11 cellular contexts compared by ENCODE assay signal in the genomic region with DNA sequence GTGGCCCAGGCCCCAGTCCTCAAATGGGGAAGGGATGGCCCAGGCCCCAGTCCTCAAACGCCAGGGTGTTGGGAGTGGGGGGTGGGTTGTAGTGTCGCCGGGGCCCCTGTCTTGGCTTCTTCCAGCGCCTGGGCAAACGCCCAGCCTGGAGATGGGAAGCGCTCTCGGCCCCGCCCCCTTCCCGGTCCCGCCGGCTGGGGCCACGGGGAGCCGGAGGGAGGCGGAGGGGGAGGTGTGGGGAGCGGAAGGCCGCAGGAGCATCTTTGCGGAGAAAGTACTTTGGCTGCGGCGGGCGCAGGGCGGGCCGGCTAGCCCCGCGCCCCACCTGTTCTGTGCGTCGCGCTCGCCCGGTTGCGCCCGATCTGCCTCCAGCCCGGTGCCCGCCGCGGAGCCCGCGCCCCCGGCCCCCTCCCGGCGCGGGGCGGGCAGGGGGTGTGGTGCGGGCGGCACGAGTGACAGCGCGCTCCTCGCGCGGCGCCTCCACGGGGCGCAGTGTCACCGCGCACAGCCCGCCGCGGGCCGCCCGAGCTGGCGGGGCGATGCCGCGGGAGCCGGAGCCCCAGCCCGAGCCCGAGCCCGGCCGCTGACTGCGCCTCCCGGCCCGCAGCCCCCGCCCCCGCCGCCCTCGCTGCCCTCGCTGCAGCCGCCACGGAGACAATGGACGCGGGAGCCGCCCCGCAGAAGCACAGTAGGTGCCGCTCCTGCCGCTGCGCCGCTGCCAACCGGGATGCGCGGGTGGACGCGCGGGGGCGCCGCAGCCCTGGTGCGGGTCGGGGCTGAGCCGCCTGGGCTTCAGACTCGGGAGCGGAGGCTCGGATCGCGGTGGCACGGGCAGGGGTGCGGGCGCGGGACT. TPM values are rescaled to one million over a fixed set of nuclear protein-coding genes. Genes with fewer than 3 reads are reported as not detected.
A peak's percentile ranks its signal among the peaks of the same experiment; 100 is the strongest.
DNase-seq lines count a peak whose midpoint lies in the region; ATAC-seq and TF ChIP-seq lines count a peak whose summit lies in the region.
"Had no signal": no experiment of that assay in that cellular context is flagged by ENCODE, and none has a peak within 500 bp of the region (broad histone marks: within the 10 kb centered on the region; RNA-seq: fewer than 3 reads in every experiment).

No MANE protein-coding gene starts in this region.

- no peaks in the 10 kb centered on the region for H3K36me3 ChIP-seq in BLaER1 treated with 17β-estradiol and CSF1 and Interleukin-3, amounts not matched to agents 10 nM and 100 nM
- H3K36me3 ChIP-seq in HUES48 (ENCODE audit: control insufficient read depth, insufficient read depth, low read length) = no peaks in the 10 kb centered on the region
- no peaks in the 10 kb centered on the region for H3K36me3 ChIP-seq in naive thymus-derived CD4-positive, alpha-beta T cell (ENCODE audit: control insufficient read depth in 2 of 3, insufficient read depth in 3 of 3, low read length in 3 of 3)
- H3K36me3 ChIP-seq: upper lobe of left lung had no signal

- H3K4me3 ChIP-seq in BLaER1 treated with 17β-estradiol and CSF1 and Interleukin-3, amounts not matched to agents 10 nM and 100 nM = peak overlapping the region; percentile 30 to 59 (median 52)
- H3K4me3 ChIP-seq in HUES48 (ENCODE audit: low read depth, low read length) = peak overlapping the region; percentile 37; the same call in 1 of the 2 replicates
- H3K4me3 ChIP-seq in naive thymus-derived CD4-positive, alpha-beta T cell (ENCODE audit: low read length) = no peak overlapping the region
- H3K4me3 ChIP-seq: upper lobe of left lung had no signal

- DNase-seq in naive thymus-derived CD4-positive, alpha-beta T cell = peak in 4 of 9 donors; percentile 13 to 30 (median 23)
- DNase-seq in LoVo (ENCODE audit: low spot score) = no peak

- peak overlapping the region; percentile 79 to 99 (median 92) for H3K4me2 ChIP-seq in BLaER1 treated with 17β-estradiol and CSF1 and Interleukin-3, amounts not matched to agents 10 nM and 100 nM

- peaks cover 37 to 63% (median 49%) of the 10 kb centered on the region in 11 experiments for H3K27me3 ChIP-seq in BLaER1 treated with 17β-estradiol and CSF1 and Interleukin-3, amounts not matched to agents 10 nM and 100 nM
- H3K27me3 ChIP-seq in HUES48 (ENCODE audit: control insufficient read depth, insufficient read depth, low read length) = peaks cover 40% of the 10 kb centered on the region
- peaks cover 7% of the 10 kb centered on the region in 2 donors for H3K27me3 ChIP-seq in naive thymus-derived CD4-positive, alpha-beta T cell (ENCODE audit: control insufficient read depth in 2 of 2, insufficient read depth in 2 of 2, low read length in 2 of 2)

- intact Hi-C loops in naive thymus-derived CD4-positive, alpha-beta T cell (cut with micrococcal nuclease) = no loop called here

- peak; percentile 30 for ATAC-seq in naive thymus-derived CD4-positive, alpha-beta T cell
- ATAC-seq in GM19463 (IDR thresholded peaks at IDR 0.05; ENCODE audit: unreplicated experiment) = no peak
- ATAC-seq in GM21786 (IDR thresholded peaks at IDR 0.05; ENCODE audit: unreplicated experiment) = no peak
- no peak for ATAC-seq in HG02588 (IDR thresholded peaks at IDR 0.05; ENCODE audit: unreplicated experiment)
- ATAC-seq: sciatic nerve had no signal

- peaks cover 52% of the 10 kb centered on the region for H3K4me1 Mint-ChIP-seq in brain
- H3K4me1 Mint-ChIP-seq in naive thymus-derived CD4-positive, alpha-beta T cell = peaks cover 0 to 2% (median 0%) of the 10 kb centered on the region in 7 donors

- peak; percentile 47 to 61 for TF ChIP-seq CTCF in brain (conservative IDR thresholded peaks at IDR 0.05)

- peaks cover 0 to 3% (median 0%) of the 10 kb centered on the region in 5 experiments for H3K9me3 Mint-ChIP-seq in brain
- no peaks in the 10 kb centered on the region for H3K9me3 Mint-ChIP-seq in naive thymus-derived CD4-positive, alpha-beta T cell

- peaks cover 0 to 70% (median 17%) of the 10 kb centered on the region in 11 experiments; a peak in 12 of 22 replicates for H4K20me1 ChIP-seq in BLaER1 treated with 17β-estradiol and CSF1 and Interleukin-3, amounts not matched to agents 10 nM and 100 nM

- POLR2A ChIA-PET in naive thymus-derived CD4-positive, alpha-beta T cell (lab: Charles Lee) = interaction anchor here (0.6 kb wide), 1 partner anchor 27 kb away, joined by 3 read pairs; no protein-coding TSS in a partner anchor

- CTCF ChIA-PET in naive thymus-derived CD4-positive, alpha-beta T cell (lab: Charles Lee) = interaction anchor here (1.4 to 1.6 kb wide), 2 partner anchors 81 to 104 kb away, joined by 4 read pairs; no protein-coding TSS in a partner anchor

- H3K27ac Mint-ChIP-seq in brain = no peak overlapping the region
- no peak overlapping the region for H3K27ac Mint-ChIP-seq in naive thymus-derived CD4-positive, alpha-beta T cell

- H3K9ac ChIP-seq in BLaER1 treated with 17β-estradiol and CSF1 and Interleukin-3, amounts not matched to agents 10 nM and 100 nM = peak overlapping the region in 1 of 11 experiments; percentile 20; a peak in 1 of 22 replicates
- H3K9ac ChIP-seq in HUES48 (ENCODE audit: low read depth, low read length) = no peak overlapping the region

- peaks cover 7 to 13% (median 10%) of the 10 kb centered on the region in 11 experiments for H3K9me3 ChIP-seq in BLaER1 treated with 17β-estradiol and CSF1 and Interleukin-3, amounts not matched to agents 10 nM and 100 nM (replicated peaks in 1 of 11)
- H3K9me3 ChIP-seq in HUES48 (ENCODE audit: control insufficient read depth, insufficient read depth, low read length) = no peaks in the 10 kb centered on the region
- H3K9me3 ChIP-seq in naive thymus-derived CD4-positive, alpha-beta T cell (ENCODE audit: control insufficient read depth in 2 of 3, low read length in 3 of 3) = no peaks in the 10 kb centered on the region
- H3K9me3 ChIP-seq: upper lobe of left lung had no signal

- H3K27me3 Mint-ChIP-seq in brain = no peaks in the 10 kb centered on the region
- H3K27me3 Mint-ChIP-seq in naive thymus-derived CD4-positive, alpha-beta T cell = peaks cover 0 to 15% (median 5%) of the 10 kb centered on the region in 5 donors

- H3K4me1 ChIP-seq in BLaER1 treated with 17β-estradiol and CSF1 and Interleukin-3, amounts not matched to agents 10 nM and 100 nM = peaks cover 46 to 100% (median 97%) of the 10 kb centered on the region in 10 experiments
- peaks cover 19% of the 10 kb centered on the region; the same call in 1 of the 2 replicates for H3K4me1 ChIP-seq in HUES48 (ENCODE audit: control insufficient read depth, insufficient read depth, low read length)
- H3K4me1 ChIP-seq in naive thymus-derived CD4-positive, alpha-beta T cell (ENCODE audit: control insufficient read depth in 2 of 2, insufficient read depth in 2 of 2, low read length in 2 of 2) = no peaks in the 10 kb centered on the region

- peak overlapping the region in 3 of 5 experiments; percentile 50 to 71 (median 70) for H3K4me3 Mint-ChIP-seq in brain
- H3K4me3 Mint-ChIP-seq in naive thymus-derived CD4-positive, alpha-beta T cell = peak overlapping the region in 1 of 10 donors; percentile 60

- no peaks in the 10 kb centered on the region for H3K36me3 Mint-ChIP-seq in brain
- H3K36me3 Mint-ChIP-seq in naive thymus-derived CD4-positive, alpha-beta T cell = no peaks in the 10 kb centered on the region

- H3K27ac ChIP-seq in BLaER1 treated with 17β-estradiol and CSF1 and Interleukin-3, amounts not matched to agents 10 nM and 100 nM = no peak overlapping the region
- H3K27ac ChIP-seq in HUES48 (ENCODE audit: low read depth, low read length) = no peak overlapping the region
- H3K27ac ChIP-seq in naive thymus-derived CD4-positive, alpha-beta T cell (ENCODE audit: low read depth, low read length) = no peak overlapping the region
- H3K27ac ChIP-seq: upper lobe of left lung had no signal

RNA-seq across cellular contexts. Expression of gene PEX10, which starts 31.1 kb away (rescaled TPM):
- 39.1 TPM for polyA plus RNA-seq in brain (ENCODE audit: insufficient read depth, low read depth, low replicate concordance)
- 10 to 100 TPM in 4 of 5 experiments, 1 to 10 TPM in 1; 8.7 to 14.9 (median 12.3) TPM for total RNA-seq in naive thymus-derived CD4-positive, alpha-beta T cell
- 10 to 100 TPM in 1 of 2 donors, 1 to 10 TPM in 1; 9.1 to 10.4 TPM for polyA plus RNA-seq in naive thymus-derived CD4-positive, alpha-beta T cell

RNA-seq across cellular contexts. Expression of gene PLCH2, which starts 32.6 kb away (rescaled TPM):
- 5.5 TPM for polyA plus RNA-seq in brain (ENCODE audit: insufficient read depth, low read depth, low replicate concordance)
- total RNA-seq in naive thymus-derived CD4-positive, alpha-beta T cell = 10 to 100 TPM; 10.1 to 37.4 (median 18.4) TPM
- polyA plus RNA-seq in naive thymus-derived CD4-positive, alpha-beta T cell = 1 to 10 TPM in 1 of 2 donors, under 1 TPM in 1; 0.11 to 1.5 TPM
- total RNA-seq: NCI-H460 had no signal

RNA-seq across cellular contexts. Expression of gene RER1, which starts 51.9 kb away (rescaled TPM):
- polyA plus RNA-seq in brain (ENCODE audit: insufficient read depth, low read depth, low replicate concordance) = 122 TPM
- total RNA-seq in naive thymus-derived CD4-positive, alpha-beta T cell = 100 to 1,000 TPM in 3 of 5 experiments, 10 to 100 TPM in 2; 71.0 to 150 (median 136) TPM
- polyA plus RNA-seq in naive thymus-derived CD4-positive, alpha-beta T cell = 100 to 1,000 TPM; 110 to 116 TPM

RNA-seq across cellular contexts. Expression of gene MORN1, which starts 52.2 kb away (rescaled TPM):
- polyA plus RNA-seq in brain (ENCODE audit: insufficient read depth, low read depth, low replicate concordance) = 15.4 TPM
- total RNA-seq in naive thymus-derived CD4-positive, alpha-beta T cell = 10 to 100 TPM in 3 of 5 experiments, 1 to 10 TPM in 2; 8.5 to 16.4 (median 11.2) TPM
- 1 to 10 TPM; 5.0 to 5.3 TPM for polyA plus RNA-seq in naive thymus-derived CD4-positive, alpha-beta T cell
